25 cellular contexts compared by ENCODE assay signal in genomic region chr20:53636725-53637097, GRCh38. TPM values are rescaled to one million over a fixed set of nuclear protein-coding genes. Genes with fewer than 3 reads are reported as not detected.
DNase-seq lines count a peak whose midpoint lies in the region; TF ChIP-seq lines count a peak whose summit lies in the region.
"Had no signal": no experiment of that assay in that cellular context is flagged by ENCODE, and none has a peak within 500 bp of the region (broad histone marks: within the 10 kb centered on the region; RNA-seq: fewer than 3 reads in every experiment).

No MANE protein-coding gene starts in this region.

- CTCF ChIA-PET in mammary epithelial cell (lab: Charles Lee; ENCODE audit: low non-redundant PET) (interaction anchor here (0.6 kb wide), 1 partner anchor 11 kb away, joined by 8 read pairs; no protein-coding TSS in a partner anchor), MCF 10A (lab: Yijun Ruan, JAX) (interaction anchor here (0.6 to 2.0 kb wide), 4 partner anchors 9 to 24 kb away, joined by 3 to 6 read pairs (median 5); no protein-coding TSS in a partner anchor), OCI-LY7 (lab: Charles Lee; ENCODE audit: unreplicated experiment) (interaction anchor here (1.0 kb wide), 1 partner anchor 14 kb away, joined by 4 read pairs; no protein-coding TSS in a partner anchor)

- no peak overlapping the region for H3K9ac ChIP-seq in mammary epithelial cell (ENCODE audit: insufficient read depth, low read length)
- H3K9ac ChIP-seq: GM23248, KMS-11 had no signal

- H3K27me3 ChIP-seq in mammary epithelial cell (ENCODE audit: insufficient read depth, low read length) (no peaks in the 10 kb centered on the region), ovary (no peaks in the 10 kb centered on the region), sigmoid colon (no peaks in the 10 kb centered on the region)
- H3K27me3 ChIP-seq: ascending aorta, foreskin keratinocyte, right atrium auricular region, suprapubic skin, uterus had no signal

- WGBS in mammary epithelial cell (ENCODE audit: low coverage, missing lambda C conversion rate): 100% methylated on average over 1 of the region's 1 CpG
- 64 to 78% (median 69%) methylated on average over 1 of the region's 1 CpG for WGBS in ovary, 3 donors
- WGBS in sigmoid colon, 2 donors: 83 to 94% methylated on average over 1 of the region's 1 CpG

- no peak overlapping the region for H3K27ac Mint-ChIP-seq in MCF 10A (ENCODE audit: low read depth, unreplicated experiment)
- peak overlapping the region; percentile 64 for H3K27ac Mint-ChIP-seq in endothelial cell (ENCODE audit: unreplicated experiment)

- H3K79me2 ChIP-seq in mammary epithelial cell (ENCODE audit: insufficient read depth, low read length) (no peaks in the 10 kb centered on the region), OCI-LY7 (ENCODE audit: insufficient read depth, low read depth, low read length) (no peaks in the 10 kb centered on the region)

- TF ChIP-seq POLR2A in ovary (IDR thresholded peaks at IDR 0.05) (no peak), sigmoid colon (IDR thresholded peaks at IDR 0.05) (no peak)

- dilution Hi-C loops in mammary epithelial cell (cut with HindIII; ENCODE audit: low sequenced_read_pairs): no loop called here

- H3K4me3 ChIP-seq in mammary epithelial cell (replicated peaks in 1 of 3; ENCODE audit: insufficient read depth in 1 of 3, low read depth in 2 of 3, low read length in 3 of 3): no peak overlapping the region
- H3K4me3 ChIP-seq in OCI-LY7 (ENCODE audit: low read depth, low read length, poor library complexity, severe bottlenecking): no peak overlapping the region
- no peak overlapping the region for H3K4me3 ChIP-seq in ovary
- no peak overlapping the region for H3K4me3 ChIP-seq in sigmoid colon
- H3K4me3 ChIP-seq: ascending aorta, GM23248, right atrium auricular region, suprapubic skin, uterus had no signal

- BruUV-seq in mammary epithelial cell (replicated peaks; lab: Mats Ljungman, UMichigan): no TSS peak
- no TSS peak for BruUV-seq in MCF 10A (replicated peaks; lab: Mats Ljungman, UMichigan)
- no TSS peak for BruUV-seq in OCI-LY7 (replicated peaks; lab: Mats Ljungman, UMichigan)

- no peak for TF ChIP-seq CTCF in mammary epithelial cell (conservative IDR thresholded peaks at IDR 0.05 in 1 of 2, IDR thresholded peaks at IDR 0.05 in 1 of 2; ENCODE audit: extremely low read depth in 1 of 2, insufficient read depth in 1 of 2, low read depth in 1 of 2, low read length in 2 of 2)
- no peak for TF ChIP-seq CTCF in MCF 10A (IDR thresholded peaks at IDR 0.05; ENCODE audit: unreplicated experiment)
- TF ChIP-seq CTCF in OCI-LY7 (conservative IDR thresholded peaks at IDR 0.05; ENCODE audit: low read length): no peak
- TF ChIP-seq CTCF in endothelial cell (IDR thresholded peaks at IDR 0.05; ENCODE audit: unreplicated experiment): no peak
- no peak for TF ChIP-seq CTCF in ovary (IDR thresholded peaks at IDR 0.05)
- no peak for TF ChIP-seq CTCF in sigmoid colon (IDR thresholded peaks at IDR 0.05)

- H3K4me1 ChIP-seq in mammary epithelial cell (ENCODE audit: insufficient read depth, low read length) (no peaks in the 10 kb centered on the region), OCI-LY7 (ENCODE audit: insufficient read depth, low read length, poor library complexity, severe bottlenecking) (peaks cover 13% of the 10 kb centered on the region), ovary (ENCODE audit: insufficient read depth) (no peaks in the 10 kb centered on the region), sigmoid colon (no peaks in the 10 kb centered on the region)
- H3K4me1 ChIP-seq: ascending aorta, foreskin keratinocyte, right atrium auricular region, suprapubic skin, uterus had no signal

- H4K20me1 ChIP-seq in mammary epithelial cell (ENCODE audit: insufficient read depth, low read length): no peaks in the 10 kb centered on the region
- H4K20me1 ChIP-seq in OCI-LY7 (ENCODE audit: insufficient read depth, low read length): no peaks in the 10 kb centered on the region

- H3K36me3 Mint-ChIP-seq in MCF 10A (ENCODE audit: insufficient read depth, unreplicated experiment) (no peaks in the 10 kb centered on the region), endothelial cell (ENCODE audit: low read depth, unreplicated experiment) (no peaks in the 10 kb centered on the region)
- H3K36me3 Mint-ChIP-seq: CD4-positive, alpha-beta memory T cell had no signal

- peaks cover 11% of the 10 kb centered on the region for H3K4me1 Mint-ChIP-seq in MCF 10A (ENCODE audit: insufficient read depth, unreplicated experiment)
- no peaks in the 10 kb centered on the region for H3K4me1 Mint-ChIP-seq in endothelial cell (ENCODE audit: unreplicated experiment)

- no peaks in the 10 kb centered on the region for H3K9me3 Mint-ChIP-seq in MCF 10A (ENCODE audit: unreplicated experiment)
- H3K9me3 Mint-ChIP-seq in endothelial cell (ENCODE audit: unreplicated experiment): no peaks in the 10 kb centered on the region

- in situ Hi-C loops in mammary epithelial cell (cut with MboI; ENCODE audit: low sequenced_read_pairs in 2 of 2): no loop called here

- H3K9me3 ChIP-seq in mammary epithelial cell (replicated peaks; ENCODE audit: insufficient read depth, low read length) (no peaks in the 10 kb centered on the region), OCI-LY7 (ENCODE audit: low read length) (no peaks in the 10 kb centered on the region), ovary (no peaks in the 10 kb centered on the region), sigmoid colon (no peaks in the 10 kb centered on the region)
- H3K9me3 ChIP-seq: ascending aorta, right atrium auricular region, suprapubic skin, uterus had no signal

- no peaks in the 10 kb centered on the region for H3K27me3 Mint-ChIP-seq in MCF 10A (ENCODE audit: insufficient read depth, unreplicated experiment)
- peaks cover 2% of the 10 kb centered on the region for H3K27me3 Mint-ChIP-seq in endothelial cell (ENCODE audit: unreplicated experiment)
- H3K27me3 Mint-ChIP-seq: CD4-positive, alpha-beta memory T cell had no signal

- POLR2A ChIA-PET in MCF 10A (lab: Yijun Ruan, JAX): interaction anchor here (1.6 kb wide), 1 partner anchor 15 kb away, joined by 3 read pairs; no protein-coding TSS in a partner anchor
- POLR2A ChIA-PET in OCI-LY7 (lab: Charles Lee): interaction anchor here (0.6 to 1.8 kb wide), 4 partner anchors 14 to 102 kb away, joined by 3 to 17 read pairs (median 4); no protein-coding TSS in a partner anchor

- intact Hi-C loops in mammary epithelial cell (cut with micrococcal nuclease) (no loop called here), MCF 10A (cut with micrococcal nuclease) (no loop called here), OCI-LY7 (cut with micrococcal nuclease; ENCODE audit: unreplicated experiment) (no loop called here), ovary (cut with DNase I) (no loop called here), sigmoid colon (cut with DNase I) (no loop called here)

- H3K27ac ChIP-seq in mammary epithelial cell (ENCODE audit: insufficient read depth, low read depth, low read length) (no peak overlapping the region), OCI-LY7 (ENCODE audit: low read depth, low read length, poor library complexity, severe bottlenecking) (no peak overlapping the region), ovary (no peak overlapping the region), sigmoid colon (no peak overlapping the region)
- H3K27ac ChIP-seq: ascending aorta, foreskin keratinocyte, GM23248, KMS-11, right atrium auricular region, suprapubic skin, uterus had no signal

- no peak for TF ChIP-seq EP300 in ovary (IDR thresholded peaks at IDR 0.05)
- no peak for TF ChIP-seq EP300 in sigmoid colon (IDR thresholded peaks at IDR 0.05)

- no peaks in the 10 kb centered on the region for H3K9me2 ChIP-seq in OCI-LY7 (ENCODE audit: insufficient read depth, low read length)

- DNase-seq in mammary epithelial cell (no peak), MCF 10A (ENCODE audit: unreplicated experiment) (no peak), OCI-LY7 (ENCODE audit: low spot score) (no peak), endothelial cell (ENCODE audit: low spot score) (no peak), ovary (no peak), AG08395 (ENCODE audit: low spot score) (no peak), A172 (ENCODE audit: low spot score) (no peak), sigmoid colon (no peak)
- DNase-seq: ACHN; activated gamma-delta T cell treated with Interleukin-2 at 50 U/mL for 16 hours; CD4-positive, alpha-beta memory T cell; central memory CD4-positive, alpha-beta T cell; erythroblast; GM23248; hippocampal formation; NCI-H2107; NCI-H524; Right ventricle myocardium superior; SW 1271; uterus had no signal

- peak overlapping the region; percentile 33 for H2AFZ ChIP-seq in mammary epithelial cell (ENCODE audit: low read depth, low read length)
- H2AFZ ChIP-seq in OCI-LY7 (ENCODE audit: low read length): no peak overlapping the region; the same call in 1 of the 2 replicates
- H2AFZ ChIP-seq: GM23248 had no signal

- no peaks in the 10 kb centered on the region for H3K36me3 ChIP-seq in mammary epithelial cell (ENCODE audit: insufficient read depth, low read length)
- no peaks in the 10 kb centered on the region for H3K36me3 ChIP-seq in OCI-LY7 (ENCODE audit: insufficient read depth, low read length)
- H3K36me3 ChIP-seq in ovary: no peaks in the 10 kb centered on the region
- no peaks in the 10 kb centered on the region for H3K36me3 ChIP-seq in sigmoid colon
- H3K36me3 ChIP-seq: ascending aorta, right atrium auricular region, suprapubic skin, uterus had no signal

- no peak overlapping the region for H3K4me2 ChIP-seq in mammary epithelial cell (ENCODE audit: insufficient read depth, low read depth, low read length)
- peak overlapping the region; percentile 5; the same call in 1 of the 2 replicates for H3K4me2 ChIP-seq in OCI-LY7 (ENCODE audit: low read length)
- H3K4me2 ChIP-seq: KMS-11 had no signal

- H3K4me3 Mint-ChIP-seq in MCF 10A (ENCODE audit: unreplicated experiment) (no peak overlapping the region), endothelial cell (ENCODE audit: unreplicated experiment) (no peak overlapping the region)
- H3K4me3 Mint-ChIP-seq: CD4-positive, alpha-beta memory T cell had no signal

RNA-seq across cellular contexts. Expression of gene ZNF217, which starts 43.1 kb away (rescaled TPM):
- total RNA-seq in mammary epithelial cell (10 to 100 TPM; 30.8 to 39.8 TPM), MCF 10A (2022) (42.9 and 49.3 TPM in 2 replicates), OCI-LY7 (2022) (68.4 and 77.0 TPM in 2 replicates), endothelial cell (ENCODE audit: unreplicated experiment) (76.7 TPM), ovary (10 to 100 TPM; 13.5 to 69.7 (median 21.2) TPM), sigmoid colon (10 to 100 TPM; 11.4 to 20.2 (median 15.9) TPM)
- polyA plus RNA-seq in mammary epithelial cell (8.7 TPM), ovary (10 to 100 TPM; 13.1 to 20.8 TPM), sigmoid colon (10 to 100 TPM; 17.6 to 27.0 (median 21.0) TPM)
- 63.7 TPM for polyA minus RNA-seq in mammary epithelial cell
- total RNA-seq in OCI-LY7 (2014; rRNA removed; shearing (Covaris generic)): 35.1 and 39.7 TPM in 2 replicates
- total RNA-seq in A172 (2014; rRNA removed; shearing (Covaris generic)): 33.2 and 38.3 TPM in 2 replicates
